In genomic region chr9:79686381-79687130, GRCh38 we compare ENCODE assay signal across 10 cellular contexts.
A peak's percentile ranks its signal among the peaks of the same experiment; 100 is the strongest.
DNase-seq lines count a peak whose midpoint lies in the region; ATAC-seq and TF ChIP-seq lines count a peak whose summit lies in the region.
"Had no signal": no experiment of that assay in that cellular context is flagged by ENCODE, and none has a peak within 500 bp of the region (broad histone marks: within the 10 kb centered on the region; RNA-seq: fewer than 3 reads in every experiment).

No MANE protein-coding gene starts in this region.

- H3K4me3 ChIP-seq in HUES64 (ENCODE audit: low read length) (no peak overlapping the region), transverse colon (no peak overlapping the region)
- H3K4me3 ChIP-seq: lower lobe of right lung had no signal

- no peak overlapping the region for H3K9ac ChIP-seq in HUES64 (ENCODE audit: low read depth, low read length)

- DNase-seq in Daoy (ENCODE audit: low read depth) (peak; percentile 89), chondrocyte (ENCODE audit: low spot score) (no peak), non-pigmented ciliary epithelial cell (ENCODE audit: low read depth) (peak; percentile 63), transverse colon (no peak), DMS53 (lab: John Stamatoyannopoulos, UW) (no peak), HK-2 (ENCODE audit: unreplicated experiment) (no peak)
- DNase-seq: lower lobe of right lung, NCI-H1694 treated with DMSO at 0.1 percent for 48 hours had no signal

- no peak for ATAC-seq in GM21786 (IDR thresholded peaks at IDR 0.05; ENCODE audit: unreplicated experiment)

- in situ Hi-C loops in transverse colon (cut with MboI; ENCODE audit: low pct_ligation_motif_present in 1 of 4, low pct_unique_long_range_greater_than_20kb in 1 of 4, low sequenced_read_pairs in 3 of 4): no loop called here

- H3K27me3 ChIP-seq in HUES64 (ENCODE audit: insufficient read depth, low read length) (no peaks in the 10 kb centered on the region), transverse colon (no peaks in the 10 kb centered on the region)

- H3K4me1 ChIP-seq in HUES64 (ENCODE audit: insufficient read depth, low read length): peaks cover 9% of the 10 kb centered on the region; the same call in 1 of the 2 replicates
- peaks cover 0 to 13% (median 4%) of the 10 kb centered on the region in 4 donors for H3K4me1 ChIP-seq in transverse colon
- H3K4me1 ChIP-seq: lower lobe of right lung had no signal

- H3K27me3 Mint-ChIP-seq in chondrocyte (ENCODE audit: low read depth): no peaks in the 10 kb centered on the region

- H3K36me3 Mint-ChIP-seq in chondrocyte (ENCODE audit: low read depth): peaks cover 7% of the 10 kb centered on the region

- WGBS in HUES64: 90% methylated on average over 8 of the region's 8 CpGs
- WGBS in transverse colon (ENCODE audit: low coverage in 1 of 2), 2 donors: 77 to 89% methylated on average over 7 to 8 of the region's 8 CpGs

- H3K27ac Mint-ChIP-seq in chondrocyte (ENCODE audit: unreplicated experiment): peak overlapping the region; percentile 88

- H3K36me3 ChIP-seq in HUES64 (ENCODE audit: insufficient read depth, low read length): peaks cover 8% of the 10 kb centered on the region
- H3K36me3 ChIP-seq in transverse colon: no peaks in the 10 kb centered on the region
- H3K36me3 ChIP-seq: lower lobe of right lung had no signal

- peaks cover 74% of the 10 kb centered on the region for H3K4me1 Mint-ChIP-seq in chondrocyte (ENCODE audit: low read depth)

- H3K4me3 Mint-ChIP-seq in chondrocyte (ENCODE audit: unreplicated experiment): no peak overlapping the region

- TF ChIP-seq EP300 in transverse colon (IDR thresholded peaks at IDR 0.05; ENCODE audit: low read depth): no peak

- no peak for TF ChIP-seq POLR2A in transverse colon (IDR thresholded peaks at IDR 0.05)

- intact Hi-C loops in transverse colon (cut with DNase I; ENCODE audit: low total_unique reads): no loop called here

- TF ChIP-seq CTCF in chondrocyte (IDR thresholded peaks at IDR 0.05) (peak; percentile 44), transverse colon (IDR thresholded peaks at IDR 0.05) (no peak)

- H3K9me3 ChIP-seq in HUES64 (ENCODE audit: insufficient read depth, low read depth, low read length) (no peaks in the 10 kb centered on the region), transverse colon (no peaks in the 10 kb centered on the region)
- H3K9me3 ChIP-seq: lower lobe of right lung had no signal

- no peaks in the 10 kb centered on the region for H3K9me3 Mint-ChIP-seq in chondrocyte (ENCODE audit: low read depth)

- H3K27ac ChIP-seq in HUES64 (ENCODE audit: low read depth, low read length) (peak overlapping the region; percentile 29; the same call in 1 of the 2 replicates), transverse colon (peak overlapping the region in 1 of 4 donors; percentile 1)
- H3K27ac ChIP-seq: lower lobe of right lung had no signal

Comparison
In these comparisons a context has a peak if more than half of its experiments do, and no peak if none do; other contexts are left out.
1. DNase-seq: peak in Daoy (single experiment) and non-pigmented ciliary epithelial cell (single experiment); none in chondrocyte (single experiment), transverse colon (single experiment), DMS53 (single experiment) and HK-2 (single experiment).